In the genomic region with DNA sequence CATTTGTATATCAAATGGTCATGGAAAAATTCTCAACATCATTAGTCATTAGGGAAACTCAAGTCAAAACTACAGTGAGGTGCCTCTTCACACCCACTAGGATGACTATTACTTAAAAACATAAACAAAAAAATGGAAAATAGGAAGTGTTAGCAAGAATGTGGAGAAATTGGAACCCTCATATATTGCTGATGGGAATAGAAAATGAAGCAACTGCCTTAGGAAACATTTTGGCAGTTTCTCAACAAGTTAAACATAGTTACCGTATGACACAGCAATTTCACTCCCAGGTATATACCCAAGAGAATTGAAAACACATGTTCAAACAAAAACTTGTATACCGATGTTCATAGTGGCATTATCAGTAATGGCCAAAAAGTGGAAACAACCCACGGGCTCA, we compare ENCODE assay signal across 23 cellular contexts. TPM values are rescaled to one million over a fixed set of nuclear protein-coding genes. Genes with fewer than 3 reads are reported as not detected.
A peak's percentile ranks its signal among the peaks of the same experiment; 100 is the strongest.
DNase-seq lines count a peak whose midpoint lies in the region; ATAC-seq, FAIRE-seq and TF ChIP-seq lines count a peak whose summit lies in the region.
"Had no signal": no experiment of that assay in that cellular context is flagged by ENCODE, and none has a peak within 500 bp of the region (broad histone marks: within the 10 kb centered on the region; RNA-seq: fewer than 3 reads in every experiment).

No MANE protein-coding gene starts in this region.

- H3K27ac ChIP-seq in K562 (ENCODE audit: extremely low read depth, low read depth, low read length) (no peak overlapping the region), HepG2 (ENCODE audit: extremely low read length, insufficient read depth, low read length) (no peak overlapping the region), spleen (peak overlapping the region in 1 of 8 donors; percentile 36)
- H3K27ac ChIP-seq: BLaER1 treated with 17β-estradiol and CSF1 and Interleukin-3, amounts not matched to agents 10 nM and 100 nM; SK-N-MC had no signal

- TF ChIP-seq EP300 in K562 (IDR thresholded peaks at IDR 0.05; ENCODE audit: low read length) (no peak), HepG2 (IDR thresholded peaks at IDR 0.05; ENCODE audit: low read depth in 2 of 2, low read length in 2 of 2) (no peak), HepG2 (CRISPR knock-in tag; IDR thresholded peaks at IDR 0.05; ENCODE audit: borderline replicate concordance) (no peak)

- POLR2A ChIA-PET in K562 (lab: Yijun Ruan, JAX) (no interaction called here), HepG2 (lab: Yijun Ruan, JAX) (no interaction called here)

- H3K4me1 ChIP-seq in K562 (replicated peaks in 1 of 2; ENCODE audit: control insufficient read depth in 2 of 2, insufficient read depth in 2 of 2, low read length in 2 of 2) (no peaks in the 10 kb centered on the region), HepG2 (ENCODE audit: insufficient read depth, low read length) (no peaks in the 10 kb centered on the region), spleen (no peaks in the 10 kb centered on the region)

- H3K27me3 ChIP-seq in K562 (ENCODE audit: control insufficient read depth in 2 of 2, insufficient read depth in 2 of 2, low read length in 2 of 2), result peaks cover 0 to 4% of the 10 kb centered on the region in 2 experiments; a peak in 1 of 5 replicates
- H3K27me3 ChIP-seq in HepG2 (ENCODE audit: control insufficient read depth in 1 of 2, insufficient read depth in 2 of 2, low read length in 2 of 2), result peaks cover 0 to 6% of the 10 kb centered on the region in 2 experiments; a peak in 2 of 5 replicates
- H3K27me3 ChIP-seq in spleen (replicated peaks in 1 of 7), result no peaks in the 10 kb centered on the region
- H3K27me3 ChIP-seq: BLaER1 treated with 17β-estradiol and CSF1 and Interleukin-3, amounts not matched to agents 10 nM and 100 nM had no signal

- H4K20me1 ChIP-seq in K562 (replicated peaks; ENCODE audit: control insufficient read depth, insufficient read depth, low read length) (no peaks in the 10 kb centered on the region), HepG2 (ENCODE audit: insufficient read depth, low read length) (no peaks in the 10 kb centered on the region)
- H4K20me1 ChIP-seq: BLaER1 treated with 17β-estradiol and CSF1 and Interleukin-3, amounts not matched to agents 10 nM and 100 nM had no signal

- WGBS in K562 (ENCODE audit: insufficient coverage, low coverage, missing lambda C conversion rate), result 3% methylated on average over 3 of the region's 3 CpGs
- 2% methylated on average over 3 of the region's 3 CpGs for WGBS in HepG2 (ENCODE audit: low lambda C conversion rate)
- 71 to 93% (median 81%) methylated on average over 3 of the region's 3 CpGs for WGBS in spleen, 5 donors

- BruUV-seq in K562 (replicated peaks; lab: Mats Ljungman, UMichigan) (no TSS peak), HepG2 (replicated peaks; lab: Mats Ljungman, UMichigan) (no TSS peak)

- H3K4me2 ChIP-seq in K562 (ENCODE audit: insufficient read depth, low read length), result no peak overlapping the region
- H3K4me2 ChIP-seq in HepG2 (ENCODE audit: low read depth, low read length), result no peak overlapping the region
- H3K4me2 ChIP-seq: BLaER1 treated with 17β-estradiol and CSF1 and Interleukin-3, amounts not matched to agents 10 nM and 100 nM had no signal

- no peaks in the 10 kb centered on the region for H3K9me1 ChIP-seq in K562 (ENCODE audit: control insufficient read depth, insufficient read depth, low read length)

- DNase-seq in EL, result peak; percentile 26
- peak; percentile 35 for DNase-seq in M059J (ENCODE audit: low read depth)
- DNase-seq in K562 (ENCODE audit: extremely low read depth in 1 of 4, low spot score in 3 of 4), result no peak
- no peak for DNase-seq in HepG2 (ENCODE audit: low spot score)
- no peak for DNase-seq in HuH-7.5 (ENCODE audit: low spot score)
- DNase-seq in HK-2 (ENCODE audit: unreplicated experiment), result no peak
- no peak for DNase-seq in spleen
- DNase-seq: CD8-positive, alpha-beta memory T cell; DMS79; GDM1; NCI-H1436; NCI-H2029; NCI-H510A; NCI-H82; Right ventricle myocardium superior; T-helper 1 cell had no signal

- TF ChIP-seq RAD21 in K562 (CRISPR knock-in tag; conservative IDR thresholded peaks at IDR 0.05 in 1 of 2, IDR thresholded peaks at IDR 0.05 in 1 of 2) (no peak), HepG2 (CRISPR knock-in tag; IDR thresholded peaks at IDR 0.05) (no peak)

- H3K9me3 ChIP-seq in K562 (replicated peaks; ENCODE audit: control insufficient read depth, insufficient read depth, low read depth, low read length), result no peaks in the 10 kb centered on the region
- H3K9me3 ChIP-seq in HepG2 (ENCODE audit: low read length), result no peaks in the 10 kb centered on the region
- peaks cover 0 to 3% (median 0%) of the 10 kb centered on the region in 8 donors for H3K9me3 ChIP-seq in spleen

- intact Hi-C loops in K562 (cut with micrococcal nuclease), result no loop called here
- intact Hi-C loops in HepG2 (cut with micrococcal nuclease; ENCODE audit: unreplicated experiment), result no loop called here
- intact Hi-C loops in spleen (cut with DNase I; ENCODE audit: low total_unique reads), result no loop called here

- no peak for TF ChIP-seq POLR2A in K562 (conservative IDR thresholded peaks at IDR 0.05)
- TF ChIP-seq POLR2A in HepG2 (IDR thresholded peaks at IDR 0.05; ENCODE audit: insufficient read depth in 1 of 2, low read depth in 2 of 2, low read length in 2 of 2), result no peak
- no peak for TF ChIP-seq POLR2A in spleen (IDR thresholded peaks at IDR 0.05)

- H3K36me3 ChIP-seq in K562 (ENCODE audit: control insufficient read depth, insufficient read depth, low read length), result no peaks in the 10 kb centered on the region
- H3K36me3 ChIP-seq in HepG2 (replicated peaks in 1 of 2; ENCODE audit: control insufficient read depth in 1 of 2, insufficient read depth in 2 of 2, low read length in 2 of 2), result no peaks in the 10 kb centered on the region
- no peaks in the 10 kb centered on the region for H3K36me3 ChIP-seq in spleen
- H3K36me3 ChIP-seq: BLaER1 treated with 17β-estradiol and CSF1 and Interleukin-3, amounts not matched to agents 10 nM and 100 nM had no signal

- ATAC-seq in K562 (no peak), HepG2 (no peak)
- ATAC-seq: Panc1 had no signal

- H3K9ac ChIP-seq in K562 (ENCODE audit: insufficient read depth in 1 of 2, low read depth in 2 of 2, low read length in 2 of 2), result no peak overlapping the region
- H3K9ac ChIP-seq in HepG2 (ENCODE audit: insufficient read depth, low read depth, low read length), result no peak overlapping the region
- H3K9ac ChIP-seq: BLaER1 treated with 17β-estradiol and CSF1 and Interleukin-3, amounts not matched to agents 10 nM and 100 nM had no signal

- H3K4me3 ChIP-seq in K562 (no peak overlapping the region), HepG2 (replicated peaks in 1 of 3; ENCODE audit: insufficient read depth in 1 of 3, low read depth in 2 of 3, low read length in 3 of 3) (no peak overlapping the region), spleen (no peak overlapping the region)
- H3K4me3 ChIP-seq: BLaER1 treated with 17β-estradiol and CSF1 and Interleukin-3, amounts not matched to agents 10 nM and 100 nM; SK-N-MC had no signal

- FAIRE-seq in K562 (lab: Jason Lieb, UNC) (no peak), HepG2 (lab: Jason Lieb, UNC) (no peak)
- FAIRE-seq: D721Med, GM12891, GM18507, H1 had no signal

- in situ Hi-C loops in K562 (cut with MboI) (no loop called here), HepG2 (cut with HindIII; ENCODE audit: extremely low pct_ligation_motif_present, low pct_unique_long_range_greater_than_20kb) (no loop called here)

- H2AFZ ChIP-seq in K562 (ENCODE audit: low read depth, low read length), result no peak overlapping the region
- no peak overlapping the region for H2AFZ ChIP-seq in HepG2 (ENCODE audit: low read length)

- H3K79me2 ChIP-seq in K562 (ENCODE audit: control insufficient read depth, insufficient read depth, low read length), result no peaks in the 10 kb centered on the region
- no peaks in the 10 kb centered on the region for H3K79me2 ChIP-seq in HepG2 (ENCODE audit: insufficient read depth, low read length)

- TF ChIP-seq CTCF in K562 (IDR thresholded peaks at IDR 0.05 in 2 of 3, conservative IDR thresholded peaks at IDR 0.05 in 1 of 3; ENCODE audit: insufficient read depth in 2 of 3, low read depth in 1 of 3, low read length in 3 of 3), result no peak
- TF ChIP-seq CTCF in HepG2 (CRISPR knock-in tag; IDR thresholded peaks at IDR 0.05), result no peak
- no peak for TF ChIP-seq CTCF in spleen (IDR thresholded peaks at IDR 0.05 in 8 of 11, conservative IDR thresholded peaks at IDR 0.05 in 3 of 11)

- CTCF ChIA-PET in K562 (lab: Yijun Ruan, JAX; ENCODE audit: low intra/inter-chr PET ratio) (no interaction called here), HepG2 (lab: Yijun Ruan, JAX; ENCODE audit: low intra/inter-chr PET ratio, low total read pairs) (no interaction called here)

RNA-seq across cellular contexts. Expression of gene CYP26B1, which starts 18.1 kb away (rescaled TPM):
- 4.2 and 6.8 TPM in 2 replicates for total RNA-seq in M059J (2014; rRNA removed; shearing (Covaris generic))
- 0.09 TPM in 1 of 2 replicates, not detected in the other for total RNA-seq in K562 (2011; cell fraction: chromatin; rRNA removed; ENCODE audit: low replicate concordance)
- not detected in 2 replicates for total RNA-seq in K562 (2011; cell fraction: nucleolus; rRNA removed)
- not detected in 2 replicates for total RNA-seq in K562 (2011; cell fraction: nucleoplasm; rRNA removed)
- total RNA-seq in K562 (2014; rRNA removed) (not detected in 2 replicates), K562 (2014; rRNA removed; fragmentation: Illumina TruSeq; extraction: Trizol) (not detected in 2 replicates), K562 (2015; rRNA removed; fragmentation: Illumina TruSeq; extraction: Trizol) (not detected in 2 replicates), K562 (2021) (0.13 and 0.36 TPM in 2 replicates), HepG2 (2016; rRNA removed; fragmentation: Illumina TruSeq; extraction: Trizol) (0.06 and 0.07 TPM in 2 replicates), spleen (10 to 100 TPM in 3 of 7 donors, 1 to 10 TPM in 4; 2.3 to 11.4 (median 6.7) TPM)
- polyA plus RNA-seq in K562 (2011; rRNA removed) (0.01 TPM in 1 of 2 replicates, not detected in the other), K562 (2014; fragmentation: Illumina TruSeq; extraction: Trizol) (0.04 and 0.30 TPM in 2 replicates), K562 (2014; fragmentation: Nextera tagmentation; extraction: Ambion mirVana) (not detected), K562 (2014; rRNA removed) (not detected in 2 replicates), HepG2 (2011; rRNA removed) (0.04 and 0.05 TPM in 2 replicates), spleen (1 to 10 TPM in 2 of 3 donors, under 1 TPM in 1; 0.87 to 2.1 (median 1.5) TPM)
- polyA plus RNA-seq in K562 (2011; cell fraction: cytosol; rRNA removed), result 0.07 TPM in 1 of 2 replicates, not detected in the other
- 0.07 TPM in 1 of 2 replicates, not detected in the other for polyA plus RNA-seq in K562 (2011; cell fraction: nucleus; rRNA removed)
- polyA plus RNA-seq in K562 (2012), result 0.05 TPM in 1 of 2 replicates, not detected in the other
- polyA minus RNA-seq in K562 (2011; rRNA and poly(A)+ RNA removed), result 0.04 TPM in 1 of 2 replicates, not detected in the other
- not detected in 2 replicates for polyA minus RNA-seq in K562 (2011; cell fraction: cytosol; rRNA and poly(A)+ RNA removed)
- not detected in 2 replicates for polyA minus RNA-seq in K562 (2011; cell fraction: nucleus; rRNA and poly(A)+ RNA removed)
- total RNA-seq in HepG2 (2016; cell fraction: cytosol; rRNA removed; fragmentation: Illumina TruSeq; extraction: Trizol; ENCODE audit: low read depth), result not detected in 2 replicates
- 0.32 TPM in 1 of 2 replicates, not detected in the other for total RNA-seq in HepG2 (2016; cell fraction: insoluble cytoplasmic fraction; rRNA removed; fragmentation: Illumina TruSeq; extraction: Trizol)
- 0.09 TPM in 1 of 2 replicates, not detected in the other for total RNA-seq in HepG2 (2016; cell fraction: membrane; rRNA removed; fragmentation: Illumina TruSeq; extraction: Trizol)
- total RNA-seq in HepG2 (2016; cell fraction: nucleus; rRNA removed; fragmentation: Illumina TruSeq; extraction: Trizol), result 0.12 and 0.13 TPM in 2 replicates
- 0.03 and 0.09 TPM in 2 replicates for polyA plus RNA-seq in HepG2 (2011; cell fraction: cytosol; rRNA removed)
- 0.50 and 0.79 TPM in 2 replicates for polyA plus RNA-seq in HepG2 (2011; cell fraction: nucleus; rRNA removed)
- polyA plus RNA-seq in HepG2 (2012), result not detected in 2 replicates
- not detected in 2 replicates for polyA plus RNA-seq in HepG2 (2016; cell fraction: cytosol; fragmentation: Illumina TruSeq; extraction: Trizol; ENCODE audit: low read depth)
- 0.05 and 0.11 TPM in 2 replicates for polyA plus RNA-seq in HepG2 (2016; cell fraction: insoluble cytoplasmic fraction; fragmentation: Illumina TruSeq; extraction: Trizol; ENCODE audit: low read depth)
- 0.07 TPM in 1 of 2 replicates, not detected in the other for polyA plus RNA-seq in HepG2 (2016; cell fraction: membrane; fragmentation: Illumina TruSeq; extraction: Trizol; ENCODE audit: low read depth)
- 0.26 and 0.88 TPM in 2 replicates for polyA plus RNA-seq in HepG2 (2016; cell fraction: nucleus; fragmentation: Illumina TruSeq; extraction: Trizol; ENCODE audit: insufficient read depth, low read depth)
- polyA minus RNA-seq in HepG2 (2011; rRNA and poly(A)+ RNA removed; ENCODE audit: low replicate concordance), result 0.34 and 5.5 TPM in 2 replicates
- polyA minus RNA-seq in HepG2 (2011; cell fraction: cytosol; rRNA and poly(A)+ RNA removed), result 0.18 TPM in 1 of 2 replicates, not detected in the other
- polyA minus RNA-seq in HepG2 (2011; cell fraction: nucleus; rRNA and poly(A)+ RNA removed), result 0.25 and 0.26 TPM in 2 replicates
- total RNA-seq: CD8-positive, alpha-beta memory T cell had no signal
- polyA plus RNA-seq: CD8-positive, alpha-beta memory T cell had no signal

Comparison
In these comparisons a context has a peak if more than half of its experiments do, and no peak if none do; other contexts are left out.
1. DNase-seq: peak in EL (single experiment) and M059J (single experiment); none in K562 (0 of 4), HepG2 (single experiment), HuH-7.5 (single experiment), HK-2 (single experiment) and spleen (single experiment).